8 cellular contexts compared by ENCODE assay signal in genomic region chr2:19902272-19902730, GRCh38. TPM values are rescaled to one million over a fixed set of nuclear protein-coding genes. Genes with fewer than 3 reads are reported as not detected.
DNase-seq lines count a peak whose midpoint lies in the region; ATAC-seq and FAIRE-seq lines count a peak whose summit lies in the region.

No MANE protein-coding gene starts in this region.

- H2AK5ac ChIP-seq in neuronal stem cell (ENCODE audit: low read depth, low read length): no peak overlapping the region

- H3K9me3 ChIP-seq in SJSA1 (replicated peaks) (no peaks in the 10 kb centered on the region), neuronal stem cell (replicated peaks in 1 of 2; ENCODE audit: control insufficient read depth in 2 of 2, insufficient read depth in 1 of 2, low read depth in 1 of 2, low read length in 2 of 2) (no peaks in the 10 kb centered on the region)

- H2BK12ac ChIP-seq in neuronal stem cell (ENCODE audit: low read length): no peak overlapping the region

- H3K4me1 ChIP-seq in SJSA1 (replicated peaks): peaks cover 15% of the 10 kb centered on the region
- H3K4me1 ChIP-seq in neuronal stem cell (ENCODE audit: control insufficient read depth in 2 of 2, insufficient read depth in 1 of 2, low read depth in 1 of 2, low read length in 2 of 2): peaks cover 7 to 8% of the 10 kb centered on the region in 2 donors

- no peak overlapping the region for H4K91ac ChIP-seq in neuronal stem cell (ENCODE audit: low read depth, low read length, poor library complexity)

- H2BK15ac ChIP-seq in neuronal stem cell (ENCODE audit: low read length): no peak overlapping the region

- no peak for ATAC-seq in GM21825 (IDR thresholded peaks at IDR 0.05; ENCODE audit: unreplicated experiment)

- peak overlapping the region; percentile 87 for H3K9ac ChIP-seq in neuronal stem cell (ENCODE audit: low read depth, low read length, poor library complexity)

- peak overlapping the region; percentile 94 for H3K27ac ChIP-seq in SJSA1
- H3K27ac ChIP-seq in epithelial cell of prostate: peak overlapping the region; percentile 86
- peak overlapping the region; percentile 86 for H3K27ac ChIP-seq in neuronal stem cell (replicated peaks; ENCODE audit: low read length)

- H3K27me3 ChIP-seq in SJSA1 (replicated peaks): no peaks in the 10 kb centered on the region
- H3K27me3 ChIP-seq in neuronal stem cell (ENCODE audit: control insufficient read depth in 3 of 3, insufficient read depth in 3 of 3, low read depth in 1 of 3, low read length in 3 of 3): no peaks in the 10 kb centered on the region

- no peak overlapping the region for H3K23ac ChIP-seq in neuronal stem cell (ENCODE audit: low read depth, low read length, poor library complexity)

- H3K4me3 ChIP-seq in SJSA1 (peak overlapping the region; percentile 72), neuronal stem cell (ENCODE audit: low read length in 2 of 2) (peak overlapping the region; percentile 88)

- H3K36me3 ChIP-seq in SJSA1: peaks cover 4% of the 10 kb centered on the region
- H3K36me3 ChIP-seq in neuronal stem cell (replicated peaks in 1 of 2; ENCODE audit: control insufficient read depth in 2 of 2, insufficient read depth in 2 of 2, low read length in 2 of 2): peaks cover 0 to 2% of the 10 kb centered on the region in 2 donors

- H3K14ac ChIP-seq in neuronal stem cell (ENCODE audit: low read length): peak overlapping the region; percentile 59

- H4K8ac ChIP-seq in neuronal stem cell (ENCODE audit: low read depth, low read length): no peak overlapping the region

- DNase-seq in NCI-H524 treated with DMSO at 0.1 percent for 48 hours (lab: John Stamatoyannopoulos, UW) (peak; percentile 60), NCI-H524 (lab: John Stamatoyannopoulos, UW) (no peak), SJSA1 (ENCODE audit: low read depth in 1 of 2, low spot score in 2 of 2) (no peak), epithelial cell of prostate (ENCODE audit: low read depth, low spot score) (no peak), neuronal stem cell (ENCODE audit: low spot score) (no peak), pons (ENCODE audit: low spot score) (no peak), RCC 7860 (ENCODE audit: low spot score) (no peak)

- H3K4me2 ChIP-seq in neuronal stem cell (ENCODE audit: insufficient read depth, low read length, poor library complexity, severe bottlenecking): peak overlapping the region; percentile 62

- H3K79me1 ChIP-seq in neuronal stem cell (ENCODE audit: low read depth, low read length): peaks cover 5% of the 10 kb centered on the region

- H2BK5ac ChIP-seq in neuronal stem cell (ENCODE audit: low read length): no peak overlapping the region

- no peak overlapping the region for H3K4ac ChIP-seq in neuronal stem cell (ENCODE audit: low read length)

- no peak for FAIRE-seq in RCC 7860 (lab: Jason Lieb, UNC)

- no CpG with 5 or more reads among the region's 16 CpGs for WGBS in neuronal stem cell (ENCODE audit: extremely low coverage in 2 of 2, insufficient read length in 2 of 2, insufficient replicate concordance in 1 of 2), 2 donors

- H2AFZ ChIP-seq in neuronal stem cell (ENCODE audit: low read length): peak overlapping the region; percentile 95

- H3K18ac ChIP-seq in neuronal stem cell (ENCODE audit: low read length): peak overlapping the region; percentile 94

- H2BK120ac ChIP-seq in neuronal stem cell (ENCODE audit: low read depth, low read length): no peak overlapping the region

RNA-seq across cellular contexts. Expression of gene TTC32, which starts 0.5 kb away (rescaled TPM):
- 5.8 and 11.9 TPM in 2 replicates for total RNA-seq in SJSA1 (2014; rRNA removed; shearing (Covaris generic))
- polyA plus RNA-seq in neuronal stem cell (2013, experiment 1 of 2): 41.4 TPM
- 42.4 TPM for polyA plus RNA-seq in neuronal stem cell (2013, experiment 2 of 2)
